ENCODE assay signal across 13 cellular contexts in genomic region chr1:86975993-86976392, GRCh38.
"Had no signal": no experiment of that assay in that cellular context is flagged by ENCODE, and none has a peak within 500 bp of the region (broad histone marks: within the 10 kb centered on the region; RNA-seq: fewer than 3 reads in every experiment).

No MANE protein-coding gene starts in this region.

- H3K4me3 Mint-ChIP-seq: activated naive CD4-positive, alpha-beta T cell treated with anti-CD3 and anti-CD28 coated beads, Interleukin-2, amount 50 U/mL, for 24 hours; natural killer cell; stimulated activated naive CD8-positive, alpha-beta T cell treated with anti-CD3 and anti-CD28 coated beads, Interleukin-15, amount 100 ng/mL, for 72 hours had no signal

- H3K27ac Mint-ChIP-seq: activated naive CD4-positive, alpha-beta T cell treated with anti-CD3 and anti-CD28 coated beads, Interleukin-2, amount 50 U/mL, for 24 hours; natural killer cell had no signal

- H3K27me3 Mint-ChIP-seq: activated naive CD4-positive, alpha-beta T cell treated with anti-CD3 and anti-CD28 coated beads, Interleukin-2, amount 50 U/mL, for 24 hours; stimulated activated naive CD8-positive, alpha-beta T cell treated with anti-CD3 and anti-CD28 coated beads, Interleukin-15, amount 100 ng/mL, for 72 hours had no signal

- H3K4me1 ChIP-seq: testis, upper lobe of right lung had no signal

- H3K36me3 ChIP-seq: brain microvascular endothelial cell, ovary, upper lobe of right lung had no signal

- H3K4me1 Mint-ChIP-seq: stimulated activated naive CD8-positive, alpha-beta T cell treated with anti-CD3 and anti-CD28 coated beads, Interleukin-15, amount 100 ng/mL, for 72 hours had no signal

- H3K9me3 Mint-ChIP-seq: activated naive CD4-positive, alpha-beta T cell treated with anti-CD3 and anti-CD28 coated beads, Interleukin-2, amount 50 U/mL, for 24 hours; natural killer cell; stimulated activated naive CD8-positive, alpha-beta T cell treated with anti-CD3 and anti-CD28 coated beads, Interleukin-15, amount 100 ng/mL, for 72 hours had no signal

- H3K27me3 ChIP-seq: brain microvascular endothelial cell, ovary, testis, upper lobe of right lung had no signal

- ATAC-seq: natural killer cell; stimulated activated naive CD8-positive, alpha-beta T cell treated with anti-CD3 and anti-CD28 coated beads, Interleukin-15, amount 100 ng/mL, for 72 hours; upper lobe of right lung had no signal

- H3K36me3 Mint-ChIP-seq: natural killer cell had no signal

- H3K27ac ChIP-seq: brain microvascular endothelial cell, ovary, testis, upper lobe of right lung had no signal

- H3K9me3 ChIP-seq: ovary, testis, upper lobe of right lung had no signal

- H3K4me3 ChIP-seq: ovary, testis, upper lobe of right lung had no signal

- DNase-seq: activated CD4-positive, alpha-beta T cell treated with anti-CD3 and anti-CD28 coated beads, Interleukin-2, amount 50 U/mL, for 1 hour; activated T-cell treated with anti-CD3 and anti-CD28 coated beads, Interleukin-2, amount 50 U/mL, for 1 hour; brain microvascular endothelial cell; erythroblast; natural killer cell; ovary; retina; stimulated activated CD4-positive, alpha-beta T cell treated with anti-CD3 and anti-CD28 coated beads, Interleukin-15, amount 100 ng/mL, for 24 hours; stimulated activated CD4-positive, alpha-beta T cell treated with anti-CD3 and anti-CD28 coated beads, Interleukin-4, amount 100 ng/mL, for 4 hours; stimulated activated naive CD8-positive, alpha-beta T cell treated with anti-CD3 and anti-CD28 coated beads, Interleukin-15, amount 100 ng/mL, for 72 hours; testis; upper lobe of right lung had no signal
